ENCODE assay signal across 2 cellular contexts in the genomic region with DNA sequence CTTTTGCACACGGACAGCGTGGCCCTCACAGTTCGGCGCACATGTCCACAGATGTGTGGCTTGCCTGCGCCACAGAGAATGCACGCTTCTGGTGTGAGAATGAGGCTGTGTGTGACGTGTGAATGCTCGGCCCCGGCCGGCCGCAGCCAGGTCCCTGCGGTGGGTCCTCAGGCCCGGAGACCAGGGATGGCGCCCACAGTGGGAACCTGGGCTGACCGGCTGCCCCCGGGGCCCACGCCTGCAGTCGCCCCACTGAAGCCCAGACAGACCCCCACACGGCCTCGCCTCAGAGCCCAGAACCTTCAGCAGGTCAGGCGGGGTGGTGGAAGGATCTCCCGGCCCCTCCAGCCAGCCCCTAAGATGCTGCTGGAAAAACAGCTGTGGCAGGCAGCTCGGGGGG.
TF ChIP-seq lines count a peak whose summit lies in the region.

No MANE protein-coding gene starts in this region.

TF ChIP-seq in liver, 16 proteins besides CTCF, POLR2A, EP300 and RAD21:
- no peak for TF ChIP-seq GABPA (IDR thresholded peaks at IDR 0.05 in 1 of 2, conservative IDR thresholded peaks at IDR 0.05 in 1 of 2)
- TF ChIP-seq MAX (IDR thresholded peaks at IDR 0.05): no peak
- no peak for TF ChIP-seq EGR1 (IDR thresholded peaks at IDR 0.05; ENCODE audit: low read depth in 2 of 2)

TF ChIP-seq in H1, 55 proteins besides CTCF, POLR2A, EP300 and RAD21:
- TF ChIP-seq HDAC2 (IDR thresholded peaks at IDR 0.05; ENCODE audit: borderline replicate concordance in 1 of 2, low read depth in 2 of 2, low read length in 2 of 2): no peak
- TF ChIP-seq RFX5 (IDR thresholded peaks at IDR 0.05; ENCODE audit: borderline replicate concordance, low read depth, low read length): no peak
- TF ChIP-seq HDAC6 (IDR thresholded peaks at IDR 0.05; ENCODE audit: low read depth, low read length): no peak
- no peak for TF ChIP-seq TCF12 (IDR thresholded peaks at IDR 0.05; ENCODE audit: low read depth, low read length)
- TF ChIP-seq MAFK (IDR thresholded peaks at IDR 0.05; ENCODE audit: low read depth, low read length): no peak
TF ChIP-seq in H1: peak in this region for 0.
